In the genomic region with DNA sequence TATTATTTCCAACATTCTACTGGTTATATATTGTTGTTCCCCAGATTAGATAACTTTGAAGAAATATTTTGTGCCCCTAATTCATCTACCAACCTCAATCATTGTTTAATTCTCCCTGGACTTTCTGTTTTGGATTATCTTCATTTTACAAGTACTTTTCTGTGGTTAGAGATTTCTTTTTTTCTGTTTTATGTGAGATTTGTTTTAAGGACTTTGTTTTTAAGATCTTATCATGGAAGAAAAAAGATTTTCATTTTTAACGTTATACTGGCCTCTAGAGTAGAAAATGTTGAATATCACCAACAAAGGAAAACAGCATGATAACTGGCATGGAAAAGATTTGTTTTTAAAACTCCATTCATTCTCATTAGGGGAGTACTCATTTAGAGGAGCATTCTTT, we compare ENCODE assay signal across 8 cellular contexts.
A peak's percentile ranks its signal among the peaks of the same experiment; 100 is the strongest.
DNase-seq lines count a peak whose midpoint lies in the region; ATAC-seq and TF ChIP-seq lines count a peak whose summit lies in the region.

No MANE protein-coding gene starts in this region.

- peak; percentile 39 for TF ChIP-seq CTCF in neural progenitor cell (IDR thresholded peaks at IDR 0.05)

- no peaks in the 10 kb centered on the region for H3K9me3 Mint-ChIP-seq in neural progenitor cell

- H3K4me3 ChIP-seq in neural progenitor cell = no peak overlapping the region

- ATAC-seq in HG02981 (IDR thresholded peaks at IDR 0.05; ENCODE audit: unreplicated experiment) (no peak), HG02610 (IDR thresholded peaks at IDR 0.05; ENCODE audit: unreplicated experiment) (no peak), GM19324 (IDR thresholded peaks at IDR 0.05; ENCODE audit: low FRiP score, unreplicated experiment) (no peak)

- no peaks in the 10 kb centered on the region for H3F3A ChIP-seq in neural progenitor cell (ENCODE audit: low read depth)

- H3K36me3 Mint-ChIP-seq in neural progenitor cell = no peaks in the 10 kb centered on the region

- no peak overlapping the region for H3K4me2 ChIP-seq in neural progenitor cell

- H3K4me1 Mint-ChIP-seq in neural progenitor cell = peaks cover 15% of the 10 kb centered on the region

- peak; percentile 86 for DNase-seq in DMS114 treated with DMSO at 0.1 percent for 48 hours (lab: John Stamatoyannopoulos, UW; ENCODE audit: unreplicated experiment)
- DNase-seq in NCI-H2107 (lab: John Stamatoyannopoulos, UW) = peak; percentile 20
- peak; percentile 54 for DNase-seq in cerebellar cortex (ENCODE audit: low spot score)
- peak; percentile 6 for DNase-seq in neural progenitor cell (ENCODE audit: low spot score)
- no peak for DNase-seq in stimulated activated CD4-positive, alpha-beta T cell treated with anti-CD3 and anti-CD28 coated beads, Interleukin-15, amount 100 ng/mL, for 24 hours

- H3K36me3 ChIP-seq in neural progenitor cell = no peaks in the 10 kb centered on the region

- no peaks in the 10 kb centered on the region for H3K79me2 ChIP-seq in neural progenitor cell (ENCODE audit: low read depth)

- H4K20me1 ChIP-seq in neural progenitor cell (ENCODE audit: low read depth) = no peaks in the 10 kb centered on the region

- no peaks in the 10 kb centered on the region for H3K27me3 Mint-ChIP-seq in neural progenitor cell (ENCODE audit: insufficient read depth, low read depth)

- H2AFZ ChIP-seq in neural progenitor cell (replicated peaks) = no peak overlapping the region

- no peaks in the 10 kb centered on the region for H3K9me3 ChIP-seq in neural progenitor cell (ENCODE audit: low read depth)

- no peak overlapping the region for H3K9ac ChIP-seq in neural progenitor cell

- no peak overlapping the region for H3K27ac ChIP-seq in neural progenitor cell

- H3K27ac Mint-ChIP-seq in neural progenitor cell = no peak overlapping the region

- H3K4me3 Mint-ChIP-seq in neural progenitor cell = no peak overlapping the region

- H3K27me3 ChIP-seq in neural progenitor cell = no peaks in the 10 kb centered on the region

- H3K4me1 ChIP-seq in neural progenitor cell = no peaks in the 10 kb centered on the region
